23 cellular contexts compared by ENCODE assay signal in the genomic region with DNA sequence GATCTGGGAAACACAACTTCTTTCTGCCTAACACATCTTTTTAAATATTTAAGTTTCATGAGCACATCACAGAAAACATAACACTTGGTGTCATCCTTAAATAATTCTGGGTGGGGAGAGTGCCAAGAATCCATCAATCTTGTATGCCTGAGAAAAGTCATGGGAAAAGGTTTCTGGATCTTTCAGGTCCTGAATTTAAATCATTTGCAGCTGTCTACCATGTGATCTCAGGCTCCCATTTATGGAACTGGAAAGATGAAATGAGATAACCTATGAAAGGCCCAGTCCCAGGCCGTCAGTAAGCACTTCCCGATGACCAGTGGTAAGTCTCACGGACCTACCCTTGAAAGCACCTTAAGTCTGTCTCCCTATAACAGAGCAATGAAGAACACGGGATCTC. TPM values are rescaled to one million over a fixed set of nuclear protein-coding genes. Genes with fewer than 3 reads are reported as not detected.
DNase-seq lines count a peak whose midpoint lies in the region; ATAC-seq and TF ChIP-seq lines count a peak whose summit lies in the region.
"Had no signal": no experiment of that assay in that cellular context is flagged by ENCODE, and none has a peak within 500 bp of the region (broad histone marks: within the 10 kb centered on the region; RNA-seq: fewer than 3 reads in every experiment).

No MANE protein-coding gene starts in this region.

- no peak overlapping the region for H3K4me3 Mint-ChIP-seq in T-helper 17 cell
- H3K4me3 Mint-ChIP-seq: CD8-positive, alpha-beta T cell; H9; IgD-negative memory B cell had no signal

- no peaks in the 10 kb centered on the region for H3K4me1 Mint-ChIP-seq in T-helper 17 cell
- H3K4me1 Mint-ChIP-seq: IgD-negative memory B cell had no signal

- H3K36me3 Mint-ChIP-seq in T-helper 17 cell (ENCODE audit: low read depth): no peaks in the 10 kb centered on the region
- H3K36me3 Mint-ChIP-seq: CD8-positive, alpha-beta T cell; IgD-negative memory B cell had no signal

- ATAC-seq in SK-N-SH treated with all-trans-retinoic acid at 6 μM for 48 hours: peak; percentile 60
- ATAC-seq in T-helper 17 cell: no peak
- ATAC-seq in GM21619 (IDR thresholded peaks at IDR 0.05; ENCODE audit: unreplicated experiment): no peak
- ATAC-seq: A549; CD8-positive, alpha-beta T cell had no signal

- H3K27ac Mint-ChIP-seq in T-helper 17 cell: no peak overlapping the region
- H3K27ac Mint-ChIP-seq: CD8-positive, alpha-beta T cell; H9; IgD-negative memory B cell had no signal

- TF ChIP-seq CTCF in choroid plexus epithelial cell (conservative IDR thresholded peaks at IDR 0.05; ENCODE audit: low read depth, low read length): no peak

- no peak overlapping the region for H3K4me3 ChIP-seq in choroid plexus epithelial cell (ENCODE audit: low read depth, low read length)
- H3K4me3 ChIP-seq: A549; BLaER1 treated with 17β-estradiol and CSF1 and Interleukin-3, amounts not matched to agents 10 nM and 100 nM had no signal

- no peaks in the 10 kb centered on the region for H3K27me3 Mint-ChIP-seq in T-helper 17 cell
- H3K27me3 Mint-ChIP-seq: IgD-negative memory B cell had no signal

- DNase-seq in EH (ENCODE audit: low read depth) (peak; percentile 84), choroid plexus epithelial cell (ENCODE audit: low read depth) (peak; percentile 75), iris pigment epithelial cell (ENCODE audit: low read depth) (peak; percentile 55), NCI-H2196 (lab: John Stamatoyannopoulos, UW; ENCODE audit: unreplicated experiment) (no peak), T-helper 17 cell (no peak), COLO829 (ENCODE audit: low spot score) (no peak)
- DNase-seq: CD8-positive, alpha-beta T cell; DMS53; H9; Karpas-422; NCI-H1092 treated with DMSO at 0.1 percent for 48 hours; NCI-H146; NCI-H2081; NCI-H510A; NCI-H748 treated with DMSO at 0.1 percent for 48 hours; NK-92 treated with Interleukin-12 subunit alpha and Interleukin-12 subunit beta, amount 100 ng/mL, for 24 hours; SHP77 treated with DMSO at 0.1 percent for 48 hours had no signal

- H3K9me3 ChIP-seq in T-helper 17 cell (ENCODE audit: control insufficient read depth, low read length, poor library complexity, severe bottlenecking): no peaks in the 10 kb centered on the region
- H3K9me3 ChIP-seq: A549; BLaER1 treated with 17β-estradiol and CSF1 and Interleukin-3, amounts not matched to agents 10 nM and 100 nM had no signal

TF ChIP-seq in SK-N-SH treated with all-trans-retinoic acid at 6 μM for 48 hours, 23 proteins besides CTCF, POLR2A, EP300 and RAD21:
- TF ChIP-seq RARB (CRISPR knock-in tag; IDR thresholded peaks at IDR 0.05): no peak
- TF ChIP-seq ZNF565 (CRISPR knock-in tag; conservative IDR thresholded peaks at IDR 0.05; ENCODE audit: low read depth): no peak
- TF ChIP-seq, protein P1, sequence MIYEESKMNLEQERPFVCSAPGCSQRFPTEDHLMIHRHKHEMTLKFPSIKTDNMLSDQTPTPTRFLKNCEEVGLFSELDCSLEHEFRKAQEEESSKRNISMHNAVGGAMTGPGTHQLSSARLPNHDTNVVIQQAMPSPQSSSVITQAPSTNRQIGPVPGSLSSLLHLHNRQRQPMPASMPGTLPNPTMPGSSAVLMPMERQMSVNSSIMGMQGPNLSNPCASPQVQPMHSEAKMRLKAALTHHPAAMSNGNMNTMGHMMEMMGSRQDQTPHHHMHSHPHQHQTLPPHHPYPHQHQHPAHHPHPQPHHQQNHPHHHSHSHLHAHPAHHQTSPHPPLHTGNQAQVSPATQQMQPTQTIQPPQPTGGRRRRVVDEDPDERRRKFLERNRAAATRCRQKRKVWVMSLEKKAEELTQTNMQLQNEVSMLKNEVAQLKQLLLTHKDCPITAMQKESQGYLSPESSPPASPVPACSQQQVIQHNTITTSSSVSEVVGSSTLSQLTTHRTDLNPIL (CRISPR knock-in tag; IDR thresholded peaks at IDR 0.05; ENCODE audit: low read depth): no peak
- TF ChIP-seq ZC3H10 (CRISPR knock-in tag; IDR thresholded peaks at IDR 0.05): no peak
- no peak for TF ChIP-seq ZNF8 (CRISPR knock-in tag; IDR thresholded peaks at IDR 0.05)
- no peak for TF ChIP-seq ZFP3 (CRISPR knock-in tag; IDR thresholded peaks at IDR 0.05)
- no peak for TF ChIP-seq ZNF70 (CRISPR knock-in tag; IDR thresholded peaks at IDR 0.05)
- TF ChIP-seq, protein P2, sequence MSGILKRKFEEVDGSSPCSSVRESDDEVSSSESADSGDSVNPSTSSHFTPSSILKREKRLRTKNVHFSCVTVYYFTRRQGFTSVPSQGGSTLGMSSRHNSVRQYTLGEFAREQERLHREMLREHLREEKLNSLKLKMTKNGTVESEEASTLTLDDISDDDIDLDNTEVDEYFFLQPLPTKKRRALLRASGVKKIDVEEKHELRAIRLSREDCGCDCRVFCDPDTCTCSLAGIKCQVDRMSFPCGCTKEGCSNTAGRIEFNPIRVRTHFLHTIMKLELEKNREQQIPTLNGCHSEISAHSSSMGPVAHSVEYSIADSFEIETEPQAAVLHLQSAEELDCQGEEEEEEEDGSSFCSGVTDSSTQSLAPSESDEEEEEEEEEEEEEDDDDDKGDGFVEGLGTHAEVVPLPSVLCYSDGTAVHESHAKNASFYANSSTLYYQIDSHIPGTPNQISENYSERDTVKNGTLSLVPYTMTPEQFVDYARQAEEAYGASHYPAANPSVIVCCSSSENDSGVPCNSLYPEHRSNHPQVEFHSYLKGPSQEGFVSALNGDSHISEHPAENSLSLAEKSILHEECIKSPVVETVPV (CRISPR knock-in tag; IDR thresholded peaks at IDR 0.05): no peak
- TF ChIP-seq TCF4 (CRISPR knock-in tag; IDR thresholded peaks at IDR 0.05; ENCODE audit: borderline replicate concordance): no peak
- TF ChIP-seq ARNTL (CRISPR knock-in tag; IDR thresholded peaks at IDR 0.05; ENCODE audit: borderline replicate concordance, low read depth): no peak
- TF ChIP-seq BACH2 (CRISPR knock-in tag; IDR thresholded peaks at IDR 0.05; ENCODE audit: borderline replicate concordance): no peak
- TF ChIP-seq, protein P3, sequence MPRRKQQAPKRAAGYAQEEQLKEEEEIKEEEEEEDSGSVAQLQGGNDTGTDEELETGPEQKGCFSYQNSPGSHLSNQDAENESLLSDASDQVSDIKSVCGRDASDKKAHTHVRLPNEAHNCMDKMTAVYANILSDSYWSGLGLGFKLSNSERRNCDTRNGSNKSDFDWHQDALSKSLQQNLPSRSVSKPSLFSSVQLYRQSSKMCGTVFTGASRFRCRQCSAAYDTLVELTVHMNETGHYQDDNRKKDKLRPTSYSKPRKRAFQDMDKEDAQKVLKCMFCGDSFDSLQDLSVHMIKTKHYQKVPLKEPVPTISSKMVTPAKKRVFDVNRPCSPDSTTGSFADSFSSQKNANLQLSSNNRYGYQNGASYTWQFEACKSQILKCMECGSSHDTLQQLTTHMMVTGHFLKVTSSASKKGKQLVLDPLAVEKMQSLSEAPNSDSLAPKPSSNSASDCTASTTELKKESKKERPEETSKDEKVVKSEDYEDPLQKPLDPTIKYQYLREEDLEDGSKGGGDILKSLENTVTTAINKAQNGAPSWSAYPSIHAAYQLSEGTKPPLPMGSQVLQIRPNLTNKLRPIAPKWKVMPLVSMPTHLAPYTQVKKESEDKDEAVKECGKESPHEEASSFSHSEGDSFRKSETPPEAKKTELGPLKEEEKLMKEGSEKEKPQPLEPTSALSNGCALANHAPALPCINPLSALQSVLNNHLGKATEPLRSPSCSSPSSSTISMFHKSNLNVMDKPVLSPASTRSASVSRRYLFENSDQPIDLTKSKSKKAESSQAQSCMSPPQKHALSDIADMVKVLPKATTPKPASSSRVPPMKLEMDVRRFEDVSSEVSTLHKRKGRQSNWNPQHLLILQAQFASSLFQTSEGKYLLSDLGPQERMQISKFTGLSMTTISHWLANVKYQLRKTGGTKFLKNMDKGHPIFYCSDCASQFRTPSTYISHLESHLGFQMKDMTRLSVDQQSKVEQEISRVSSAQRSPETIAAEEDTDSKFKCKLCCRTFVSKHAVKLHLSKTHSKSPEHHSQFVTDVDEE (CRISPR knock-in tag; IDR thresholded peaks at IDR 0.05): no peak
- TF ChIP-seq, protein P4, sequence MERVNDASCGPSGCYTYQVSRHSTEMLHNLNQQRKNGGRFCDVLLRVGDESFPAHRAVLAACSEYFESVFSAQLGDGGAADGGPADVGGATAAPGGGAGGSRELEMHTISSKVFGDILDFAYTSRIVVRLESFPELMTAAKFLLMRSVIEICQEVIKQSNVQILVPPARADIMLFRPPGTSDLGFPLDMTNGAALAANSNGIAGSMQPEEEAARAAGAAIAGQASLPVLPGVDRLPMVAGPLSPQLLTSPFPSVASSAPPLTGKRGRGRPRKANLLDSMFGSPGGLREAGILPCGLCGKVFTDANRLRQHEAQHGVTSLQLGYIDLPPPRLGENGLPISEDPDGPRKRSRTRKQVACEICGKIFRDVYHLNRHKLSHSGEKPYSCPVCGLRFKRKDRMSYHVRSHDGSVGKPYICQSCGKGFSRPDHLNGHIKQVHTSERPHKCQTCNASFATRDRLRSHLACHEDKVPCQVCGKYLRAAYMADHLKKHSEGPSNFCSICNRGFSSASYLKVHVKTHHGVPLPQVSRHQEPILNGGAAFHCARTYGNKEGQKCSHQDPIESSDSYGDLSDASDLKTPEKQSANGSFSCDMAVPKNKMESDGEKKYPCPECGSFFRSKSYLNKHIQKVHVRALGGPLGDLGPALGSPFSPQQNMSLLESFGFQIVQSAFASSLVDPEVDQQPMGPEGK (CRISPR knock-in tag; IDR thresholded peaks at IDR 0.05; ENCODE audit: borderline replicate concordance): no peak
- no peak for TF ChIP-seq GLIS3 (CRISPR knock-in tag; IDR thresholded peaks at IDR 0.05)
- TF ChIP-seq PPARA (CRISPR knock-in tag; IDR thresholded peaks at IDR 0.05; ENCODE audit: borderline replicate concordance): no peak
- TF ChIP-seq ESRRG (CRISPR knock-in tag; IDR thresholded peaks at IDR 0.05): no peak
- no peak for TF ChIP-seq ZFP30 (CRISPR knock-in tag; IDR thresholded peaks at IDR 0.05)

RNA-seq across cellular contexts. Expression of a gene that starts 15.1 kb away (rescaled TPM):
- total RNA-seq in T-helper 17 cell: not detected
- total RNA-seq: CD8-positive, alpha-beta T cell; OCI-LY7 had no signal

Comparison
In these comparisons a context has a peak if more than half of its experiments do, and no peak if none do; other contexts are left out.
1. DNase-seq: peak in EH (single experiment), choroid plexus epithelial cell (single experiment) and iris pigment epithelial cell (single experiment); none in NCI-H2196 (single experiment), T-helper 17 cell (0 of 3) and COLO829 (single experiment).